In genomic region chr2:191421950-191422349, GRCh38 we compare ENCODE assay signal across 21 cellular contexts.
A peak's percentile ranks its signal among the peaks of the same experiment; 100 is the strongest.
DNase-seq lines count a peak whose midpoint lies in the region; ATAC-seq and FAIRE-seq lines count a peak whose summit lies in the region.
"Had no signal": no experiment of that assay in that cellular context is flagged by ENCODE, and none has a peak within 500 bp of the region (broad histone marks: within the 10 kb centered on the region; RNA-seq: fewer than 3 reads in every experiment).

No MANE protein-coding gene starts in this region.

- H3K4me3 Mint-ChIP-seq in activated naive CD8-positive, alpha-beta T cell treated with anti-CD3 and anti-CD28 coated beads, Interleukin-2, amount 50 U/mL, for 24 hours, result no peak overlapping the region
- H3K4me3 Mint-ChIP-seq in natural killer cell treated with Interleukin-12 subunit alpha and Interleukin-12 subunit beta and Interleukin-15 and Interleukin-18, amount 100 ng/mL, for 72 hours, result peak overlapping the region; percentile 8
- H3K4me3 Mint-ChIP-seq: CD4-positive, alpha-beta memory T cell had no signal

- ATAC-seq in HG02981 (IDR thresholded peaks at IDR 0.05; ENCODE audit: unreplicated experiment) (peak; percentile 59), GM19351 (IDR thresholded peaks at IDR 0.05; ENCODE audit: unreplicated experiment) (no peak)
- ATAC-seq in activated naive CD8-positive, alpha-beta T cell treated with anti-CD3 and anti-CD28 coated beads, Interleukin-2, amount 50 U/mL, for 24 hours, result peak; percentile 97
- peak; percentile 98 for ATAC-seq in natural killer cell treated with Interleukin-12 subunit alpha and Interleukin-12 subunit beta and Interleukin-15 and Interleukin-18, amount 100 ng/mL, for 72 hours

- peaks cover 2% of the 10 kb centered on the region for H3K4me1 Mint-ChIP-seq in activated naive CD8-positive, alpha-beta T cell treated with anti-CD3 and anti-CD28 coated beads, Interleukin-2, amount 50 U/mL, for 24 hours
- H3K4me1 Mint-ChIP-seq in natural killer cell treated with Interleukin-12 subunit alpha and Interleukin-12 subunit beta and Interleukin-15 and Interleukin-18, amount 100 ng/mL, for 72 hours (ENCODE audit: low read depth in 2 of 2), result peaks cover 9 to 14% of the 10 kb centered on the region in 2 donors

- H3K36me3 Mint-ChIP-seq in activated naive CD8-positive, alpha-beta T cell treated with anti-CD3 and anti-CD28 coated beads, Interleukin-2, amount 50 U/mL, for 24 hours (ENCODE audit: low read depth), result no peaks in the 10 kb centered on the region
- H3K36me3 Mint-ChIP-seq in natural killer cell treated with Interleukin-12 subunit alpha and Interleukin-12 subunit beta and Interleukin-15 and Interleukin-18, amount 100 ng/mL, for 72 hours, result no peaks in the 10 kb centered on the region
- H3K36me3 Mint-ChIP-seq: CD4-positive, alpha-beta memory T cell had no signal

- no peaks in the 10 kb centered on the region for H3K27me3 Mint-ChIP-seq in activated naive CD8-positive, alpha-beta T cell treated with anti-CD3 and anti-CD28 coated beads, Interleukin-2, amount 50 U/mL, for 24 hours
- H3K27me3 Mint-ChIP-seq in natural killer cell treated with Interleukin-12 subunit alpha and Interleukin-12 subunit beta and Interleukin-15 and Interleukin-18, amount 100 ng/mL, for 72 hours, result peaks cover 0 to 6% of the 10 kb centered on the region in 2 donors

- H3K27ac Mint-ChIP-seq in activated naive CD8-positive, alpha-beta T cell treated with anti-CD3 and anti-CD28 coated beads, Interleukin-2, amount 50 U/mL, for 24 hours, result no peak overlapping the region
- peak overlapping the region in 1 of 2 donors; percentile 75 for H3K27ac Mint-ChIP-seq in natural killer cell treated with Interleukin-12 subunit alpha and Interleukin-12 subunit beta and Interleukin-15 and Interleukin-18, amount 100 ng/mL, for 72 hours
- H3K27ac Mint-ChIP-seq: CD4-positive, alpha-beta memory T cell had no signal

- FAIRE-seq in urothelium cell line (lab: Jason Lieb, UNC), result no peak
- FAIRE-seq: H54 had no signal

- no peaks in the 10 kb centered on the region for H3K9me3 Mint-ChIP-seq in activated naive CD8-positive, alpha-beta T cell treated with anti-CD3 and anti-CD28 coated beads, Interleukin-2, amount 50 U/mL, for 24 hours
- no peaks in the 10 kb centered on the region for H3K9me3 Mint-ChIP-seq in natural killer cell treated with Interleukin-12 subunit alpha and Interleukin-12 subunit beta and Interleukin-15 and Interleukin-18, amount 100 ng/mL, for 72 hours

- DNase-seq in EH (ENCODE audit: low read depth), result peak; percentile 31
- peak; percentile 2 for DNase-seq in activated naive CD8-positive, alpha-beta T cell treated with anti-CD3 and anti-CD28 coated beads, Interleukin-2, amount 50 U/mL, for 24 hours
- DNase-seq in natural killer cell treated with Interleukin-12 subunit alpha and Interleukin-12 subunit beta and Interleukin-15 and Interleukin-18, amount 100 ng/mL, for 72 hours (ENCODE audit: low spot score), result peak; percentile 73
- DNase-seq in UCSD-AML1 (lab: John Stamatoyannopoulos, UW; ENCODE audit: unreplicated experiment), result no peak
- no peak for DNase-seq in activated gamma-delta T cell treated with Interleukin-2 at 50 U/mL for 16 hours
- DNase-seq in urothelium cell line (ENCODE audit: low spot score), result no peak
- DNase-seq: BE2C; CD4-positive, alpha-beta memory T cell; DND-41; GF-D8; NCI-H1092 treated with DMSO at 0.1 percent for 48 hours; NCI-H1694; NCI-H2107; NCI-H226; NCI-H526; NK-92 treated with Interleukin-12 subunit alpha and Interleukin-12 subunit beta, amount 100 ng/mL, for 24 hours; OCI-M1; SJCRH30 had no signal

Comparison
In these comparisons a context has a peak if more than half of its experiments do, and no peak if none do; other contexts are left out.
1. DNase-seq: peak in EH (single experiment), activated naive CD8-positive, alpha-beta T cell treated with anti-CD3 and anti-CD28 coated beads, Interleukin-2, amount 50 U/mL, for 24 hours (single experiment) and natural killer cell treated with Interleukin-12 subunit alpha and Interleukin-12 subunit beta and Interleukin-15 and Interleukin-18, amount 100 ng/mL, for 72 hours (single experiment); none in UCSD-AML1 (single experiment), activated gamma-delta T cell treated with Interleukin-2 at 50 U/mL for 16 hours (single experiment) and urothelium cell line (single experiment).